Comparison of ENCODE assay signal across 10 cellular contexts in genomic region chr9:122819791-122820489, GRCh38. TPM values are rescaled to one million over a fixed set of nuclear protein-coding genes. Genes with fewer than 3 reads are reported as not detected.
DNase-seq lines count a peak whose midpoint lies in the region; ATAC-seq and TF ChIP-seq lines count a peak whose summit lies in the region.
"Had no signal": no experiment of that assay in that cellular context is flagged by ENCODE, and none has a peak within 500 bp of the region (broad histone marks: within the 10 kb centered on the region; RNA-seq: fewer than 3 reads in every experiment).

No MANE protein-coding gene starts in this region.

- no peaks in the 10 kb centered on the region for H3K27me3 Mint-ChIP-seq in T-cell

- H3K27me3 ChIP-seq in HAP-1 (ENCODE audit: low read depth) (no peaks in the 10 kb centered on the region), sigmoid colon (no peaks in the 10 kb centered on the region)

- peaks cover 5% of the 10 kb centered on the region for H3K4me1 ChIP-seq in HAP-1
- peaks cover 0 to 28% (median 15%) of the 10 kb centered on the region in 4 donors for H3K4me1 ChIP-seq in sigmoid colon

- H3K4me3 ChIP-seq in HAP-1 (no peak overlapping the region), foreskin fibroblast (ENCODE audit: low read depth in 1 of 2, low read length in 2 of 2) (no peak overlapping the region), sigmoid colon (no peak overlapping the region)

- DNase-seq in HAP-1 (ENCODE audit: low spot score in 2 of 2) (peak; percentile 33 to 56), T-cell (no peak), foreskin fibroblast (peak; percentile 11 to 38), sigmoid colon (no peak), NCI-H226 (no peak)
- DNase-seq: NCI-H774 had no signal

- no peak for TF ChIP-seq POLR2A in sigmoid colon (IDR thresholded peaks at IDR 0.05)

- peaks cover 53 to 68% (median 64%) of the 10 kb centered on the region in 3 donors for H3K4me1 Mint-ChIP-seq in T-cell

- H3K9me3 Mint-ChIP-seq in T-cell = no peaks in the 10 kb centered on the region
- H3K9me3 Mint-ChIP-seq: T-helper 1 cell treated with Interleukin-12 subunit alpha and Interleukin-12 subunit beta and Interleukin-4 antibody, amounts not matched to agents 30 μg/mL and 1 μg/mL, for 36 hours had no signal

- POLR2A ChIA-PET in T-cell (lab: Charles Lee) = no interaction called here

- peak overlapping the region; percentile 78 to 79 for H3K27ac Mint-ChIP-seq in T-cell
- H3K27ac Mint-ChIP-seq: T-helper 1 cell treated with Interleukin-12 subunit alpha and Interleukin-12 subunit beta and Interleukin-4 antibody, amounts not matched to agents 30 μg/mL and 1 μg/mL, for 36 hours had no signal

- H3K9me3 ChIP-seq in HAP-1 (no peaks in the 10 kb centered on the region), sigmoid colon (no peaks in the 10 kb centered on the region)

- WGBS in sigmoid colon, 2 donors = 79 to 80% methylated on average over 9 of the region's 9 CpGs

- TF ChIP-seq CTCF in foreskin fibroblast (IDR thresholded peaks at IDR 0.05; ENCODE audit: low read depth, low read length) (no peak), sigmoid colon (IDR thresholded peaks at IDR 0.05) (no peak)

- intact Hi-C loops in sigmoid colon (cut with DNase I) = loop anchor here (10.0 kb wide), 1 partner anchor 445 kb away; the partner anchor contains the start of gene PTGS1

- no peak for TF ChIP-seq EP300 in sigmoid colon (IDR thresholded peaks at IDR 0.05)

- no peak overlapping the region for H3K4me3 Mint-ChIP-seq in T-cell
- H3K4me3 Mint-ChIP-seq: T-helper 1 cell treated with Interleukin-12 subunit alpha and Interleukin-12 subunit beta and Interleukin-4 antibody, amounts not matched to agents 30 μg/mL and 1 μg/mL, for 36 hours had no signal

- ATAC-seq in T-cell (replicated peaks in 1 of 4) (no peak), HG02798 (IDR thresholded peaks at IDR 0.05; ENCODE audit: poor library complexity, unreplicated experiment) (no peak), HG03378 (IDR thresholded peaks at IDR 0.05; ENCODE audit: unreplicated experiment) (no peak)

- CTCF ChIA-PET in T-cell (lab: Charles Lee) = interaction anchor here in 1 of 2 donors (0.7 kb wide), 1 partner anchor 568 kb away, joined by 4 read pairs; no protein-coding TSS in a partner anchor

- peaks cover 39% of the 10 kb centered on the region for H3K36me3 Mint-ChIP-seq in T-cell

- peak overlapping the region in 3 of 4 donors; percentile 1 to 9 (median 3) for H3K27ac ChIP-seq in sigmoid colon

- peaks cover 17% of the 10 kb centered on the region for H3K36me3 ChIP-seq in HAP-1 (replicated peaks)
- H3K36me3 ChIP-seq in sigmoid colon = peaks cover 0 to 54% (median 12%) of the 10 kb centered on the region in 4 donors

- in situ Hi-C loops in HAP-1 (cut with MboI; ENCODE audit: low sequenced_read_pairs) = no loop called here

RNA-seq across cellular contexts. Expression of gene PDCL, which starts 8.4 kb away (rescaled TPM):
- total RNA-seq in T-cell = 10 to 100 TPM; 13.3 to 16.7 (median 14.3) TPM
- 10 to 100 TPM; 16.7 to 26.0 (median 21.4) TPM for total RNA-seq in sigmoid colon
- 10 to 100 TPM in 2 of 3 donors, 1 to 10 TPM in 1; 9.3 to 13.8 (median 11.8) TPM for polyA plus RNA-seq in sigmoid colon

RNA-seq across cellular contexts. Expression of gene OR1K1, which starts 20.0 kb away (rescaled TPM):
- total RNA-seq in T-cell (not detected), sigmoid colon (not detected)
- polyA plus RNA-seq in sigmoid colon = not detected
- total RNA-seq: cerebellum had no signal

RNA-seq across cellular contexts. Expression of gene OR5C1, which starts 31.2 kb away (rescaled TPM):
- total RNA-seq in T-cell (not detected), sigmoid colon (not detected)
- not detected for polyA plus RNA-seq in sigmoid colon
- total RNA-seq: cerebellum had no signal

Comparison
In these comparisons a context has a peak if more than half of its experiments do, and no peak if none do; other contexts are left out.
1. DNase-seq: peak in HAP-1 (2 of 2) and foreskin fibroblast (2 of 2); none in T-cell (0 of 34), sigmoid colon (single experiment) and NCI-H226 (single experiment).